Comparison of ENCODE assay signal across 1 cellular context in the genomic region with DNA sequence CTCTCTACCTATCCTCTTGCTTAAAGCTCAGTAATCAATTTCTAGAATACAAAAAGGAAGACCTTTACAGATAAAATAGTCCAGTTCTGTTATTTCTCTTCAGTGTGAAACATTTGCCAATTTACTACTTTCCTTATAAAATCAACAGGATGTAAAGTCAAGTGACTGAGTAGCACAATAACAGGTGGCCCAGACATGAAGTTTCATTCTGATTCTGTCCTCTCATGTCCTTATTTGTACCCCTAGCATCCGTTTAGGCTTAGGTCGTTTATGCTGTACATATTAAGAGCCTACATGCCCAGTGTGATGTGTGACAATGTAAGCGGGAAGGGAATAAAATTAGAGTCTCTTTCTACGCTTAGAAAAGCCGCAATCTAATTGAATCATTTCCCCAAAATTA.
TF ChIP-seq lines count a peak whose summit lies in the region.

No MANE protein-coding gene starts in this region.

TF ChIP-seq in GM12878, 131 proteins besides CTCF, POLR2A, EP300 and RAD21 (continued from another document and continues in another):
- TF ChIP-seq, protein P1, sequence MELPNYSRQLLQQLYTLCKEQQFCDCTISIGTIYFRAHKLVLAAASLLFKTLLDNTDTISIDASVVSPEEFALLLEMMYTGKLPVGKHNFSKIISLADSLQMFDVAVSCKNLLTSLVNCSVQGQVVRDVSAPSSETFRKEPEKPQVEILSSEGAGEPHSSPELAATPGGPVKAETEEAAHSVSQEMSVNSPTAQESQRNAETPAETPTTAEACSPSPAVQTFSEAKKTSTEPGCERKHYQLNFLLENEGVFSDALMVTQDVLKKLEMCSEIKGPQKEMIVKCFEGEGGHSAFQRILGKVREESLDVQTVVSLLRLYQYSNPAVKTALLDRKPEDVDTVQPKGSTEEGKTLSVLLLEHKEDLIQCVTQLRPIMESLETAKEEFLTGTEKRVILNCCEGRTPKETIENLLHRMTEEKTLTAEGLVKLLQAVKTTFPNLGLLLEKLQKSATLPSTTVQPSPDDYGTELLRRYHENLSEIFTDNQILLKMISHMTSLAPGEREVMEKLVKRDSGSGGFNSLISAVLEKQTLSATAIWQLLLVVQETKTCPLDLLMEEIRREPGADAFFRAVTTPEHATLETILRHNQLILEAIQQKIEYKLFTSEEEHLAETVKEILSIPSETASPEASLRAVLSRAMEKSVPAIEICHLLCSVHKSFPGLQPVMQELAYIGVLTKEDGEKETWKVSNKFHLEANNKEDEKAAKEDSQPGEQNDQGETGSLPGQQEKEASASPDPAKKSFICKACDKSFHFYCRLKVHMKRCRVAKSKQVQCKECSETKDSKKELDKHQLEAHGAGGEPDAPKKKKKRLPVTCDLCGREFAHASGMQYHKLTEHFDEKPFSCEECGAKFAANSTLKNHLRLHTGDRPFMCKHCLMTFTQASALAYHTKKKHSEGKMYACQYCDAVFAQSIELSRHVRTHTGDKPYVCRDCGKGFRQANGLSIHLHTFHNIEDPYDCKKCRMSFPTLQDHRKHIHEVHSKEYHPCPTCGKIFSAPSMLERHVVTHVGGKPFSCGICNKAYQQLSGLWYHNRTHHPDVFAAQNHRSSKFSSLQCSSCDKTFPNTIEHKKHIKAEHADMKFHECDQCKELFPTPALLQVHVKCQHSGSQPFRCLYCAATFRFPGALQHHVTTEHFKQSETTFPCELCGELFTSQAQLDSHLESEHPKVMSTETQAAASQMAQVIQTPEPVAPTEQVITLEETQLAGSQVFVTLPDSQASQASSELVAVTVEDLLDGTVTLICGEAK (IDR thresholded peaks at IDR 0.05; ENCODE audit: borderline replicate concordance): no peak
- TF ChIP-seq NRF1 (conservative IDR thresholded peaks at IDR 0.05; ENCODE audit: low read depth, low read length) (no peak), MEF2B (IDR thresholded peaks at IDR 0.05; ENCODE audit: partially characterized antibody, poor library complexity, severe bottlenecking) (no peak), RCOR1 (conservative IDR thresholded peaks at IDR 0.05; ENCODE audit: low read depth, low read length) (no peak), NFYA (IDR thresholded peaks at IDR 0.05; ENCODE audit: borderline replicate concordance, low read depth, low read length) (no peak), NR2F1 (conservative IDR thresholded peaks at IDR 0.05) (no peak), ETV6 (conservative IDR thresholded peaks at IDR 0.05 in 1 of 2, IDR thresholded peaks at IDR 0.05 in 1 of 2; ENCODE audit: borderline replicate concordance in 1 of 2, low read depth in 1 of 2) (no peak), HCFC1 (IDR thresholded peaks at IDR 0.05; ENCODE audit: low read length) (no peak), RB1 (IDR thresholded peaks at IDR 0.05; ENCODE audit: borderline replicate concordance) (no peak), SMAD5 (IDR thresholded peaks at IDR 0.05; ENCODE audit: low read depth) (no peak), PRDM15 (CRISPR knock-in tag; IDR thresholded peaks at IDR 0.05) (no peak), JUND (IDR thresholded peaks at IDR 0.05; ENCODE audit: low read depth, low read length) (peak; percentile 72; the same call in 1 of the 2 replicates), SREBF2 (IDR thresholded peaks at IDR 0.05; ENCODE audit: low read length) (no peak), NR2C1 (IDR thresholded peaks at IDR 0.05) (no peak), USF1 (IDR thresholded peaks at IDR 0.05; ENCODE audit: borderline replicate concordance, extremely low read length, insufficient read depth, low read depth, low read length) (no peak), CBX3 (IDR thresholded peaks at IDR 0.05; ENCODE audit: borderline replicate concordance, low read depth) (no peak), SIX5 (IDR thresholded peaks at IDR 0.05; ENCODE audit: low read depth, low read length, severe bottlenecking) (no peak), RELB (IDR thresholded peaks at IDR 0.05; ENCODE audit: low read depth) (peak; percentile 39; the same call in 1 of the 2 replicates), YBX1 (IDR thresholded peaks at IDR 0.05) (no peak), POLR2AphosphoS2 (IDR thresholded peaks at IDR 0.05; ENCODE audit: low read depth, low read length) (0 out of 2 replicates have a peak, but pooled peaks have one; percentile 60), TARDBP (IDR thresholded peaks at IDR 0.05; ENCODE audit: borderline replicate concordance) (no peak), NFIC (IDR thresholded peaks at IDR 0.05; ENCODE audit: low read depth, low read length) (peak; percentile 48), NFXL1 (IDR thresholded peaks at IDR 0.05; ENCODE audit: borderline replicate concordance) (no peak), PAX5 (IDR thresholded peaks at IDR 0.05; ENCODE audit: borderline replicate concordance, low read depth, low read length) (no peak), IRF5 (IDR thresholded peaks at IDR 0.05; ENCODE audit: borderline replicate concordance) (no peak), IRF4 (IDR thresholded peaks at IDR 0.05; ENCODE audit: low read depth, low read length) (peak; percentile 61; the same call in 1 of the 2 replicates), SIN3A (IDR thresholded peaks at IDR 0.05; ENCODE audit: low read depth, low read length) (no peak), ATF7 (IDR thresholded peaks at IDR 0.05; ENCODE audit: low read depth) (peak; percentile 45; the same call in 1 of the 2 replicates), BHLHE40 (IDR thresholded peaks at IDR 0.05; ENCODE audit: borderline replicate concordance in 1 of 2, low read depth in 2 of 2, low read length in 1 of 2) (peak; percentile 81), ESRRA (IDR thresholded peaks at IDR 0.05; ENCODE audit: low read length) (no peak), RUNX3 (IDR thresholded peaks at IDR 0.05; ENCODE audit: low read length) (peak; percentile 24; the same call in 1 of the 2 replicates), JUNB (IDR thresholded peaks at IDR 0.05) (peak; percentile 73), TCF7 (IDR thresholded peaks at IDR 0.05; ENCODE audit: borderline replicate concordance) (no peak), CHD4 (IDR thresholded peaks at IDR 0.05) (no peak), HDGF (IDR thresholded peaks at IDR 0.05) (no peak), RBBP5 (conservative IDR thresholded peaks at IDR 0.05) (no peak), ELK1 (IDR thresholded peaks at IDR 0.05; ENCODE audit: low read depth, low read length) (peak; percentile 89)
- TF ChIP-seq, protein P2, sequence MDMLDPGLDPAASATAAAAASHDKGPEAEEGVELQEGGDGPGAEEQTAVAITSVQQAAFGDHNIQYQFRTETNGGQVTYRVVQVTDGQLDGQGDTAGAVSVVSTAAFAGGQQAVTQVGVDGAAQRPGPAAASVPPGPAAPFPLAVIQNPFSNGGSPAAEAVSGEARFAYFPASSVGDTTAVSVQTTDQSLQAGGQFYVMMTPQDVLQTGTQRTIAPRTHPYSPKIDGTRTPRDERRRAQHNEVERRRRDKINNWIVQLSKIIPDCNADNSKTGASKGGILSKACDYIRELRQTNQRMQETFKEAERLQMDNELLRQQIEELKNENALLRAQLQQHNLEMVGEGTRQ (IDR thresholded peaks at IDR 0.05; ENCODE audit: borderline replicate concordance, low read depth, low read length): no peak; the same call in 1 of the 2 replicates
- TF ChIP-seq, protein P3, sequence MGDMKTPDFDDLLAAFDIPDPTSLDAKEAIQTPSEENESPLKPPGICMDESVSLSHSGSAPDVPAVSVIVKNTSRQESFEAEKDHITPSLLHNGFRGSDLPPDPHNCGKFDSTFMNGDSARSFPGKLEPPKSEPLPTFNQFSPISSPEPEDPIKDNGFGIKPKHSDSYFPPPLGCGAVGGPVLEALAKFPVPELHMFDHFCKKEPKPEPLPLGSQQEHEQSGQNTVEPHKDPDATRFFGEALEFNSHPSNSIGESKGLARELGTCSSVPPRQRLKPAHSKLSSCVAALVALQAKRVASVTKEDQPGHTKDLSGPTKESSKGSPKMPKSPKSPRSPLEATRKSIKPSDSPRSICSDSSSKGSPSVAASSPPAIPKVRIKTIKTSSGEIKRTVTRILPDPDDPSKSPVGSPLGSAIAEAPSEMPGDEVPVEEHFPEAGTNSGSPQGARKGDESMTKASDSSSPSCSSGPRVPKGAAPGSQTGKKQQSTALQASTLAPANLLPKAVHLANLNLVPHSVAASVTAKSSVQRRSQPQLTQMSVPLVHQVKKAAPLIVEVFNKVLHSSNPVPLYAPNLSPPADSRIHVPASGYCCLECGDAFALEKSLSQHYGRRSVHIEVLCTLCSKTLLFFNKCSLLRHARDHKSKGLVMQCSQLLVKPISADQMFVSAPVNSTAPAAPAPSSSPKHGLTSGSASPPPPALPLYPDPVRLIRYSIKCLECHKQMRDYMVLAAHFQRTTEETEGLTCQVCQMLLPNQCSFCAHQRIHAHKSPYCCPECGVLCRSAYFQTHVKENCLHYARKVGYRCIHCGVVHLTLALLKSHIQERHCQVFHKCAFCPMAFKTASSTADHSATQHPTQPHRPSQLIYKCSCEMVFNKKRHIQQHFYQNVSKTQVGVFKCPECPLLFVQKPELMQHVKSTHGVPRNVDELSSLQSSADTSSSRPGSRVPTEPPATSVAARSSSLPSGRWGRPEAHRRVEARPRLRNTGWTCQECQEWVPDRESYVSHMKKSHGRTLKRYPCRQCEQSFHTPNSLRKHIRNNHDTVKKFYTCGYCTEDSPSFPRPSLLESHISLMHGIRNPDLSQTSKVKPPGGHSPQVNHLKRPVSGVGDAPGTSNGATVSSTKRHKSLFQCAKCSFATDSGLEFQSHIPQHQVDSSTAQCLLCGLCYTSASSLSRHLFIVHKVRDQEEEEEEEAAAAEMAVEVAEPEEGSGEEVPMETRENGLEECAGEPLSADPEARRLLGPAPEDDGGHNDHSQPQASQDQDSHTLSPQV (IDR thresholded peaks at IDR 0.05): no peak
